ENCODE assay signal across 1 cellular context in genomic region chr20:64064145-64064698, GRCh38.
TF ChIP-seq lines count a peak whose summit lies in the region.

No MANE protein-coding gene starts in this region.

TF ChIP-seq in HepG2, 621 proteins besides CTCF, POLR2A, EP300 and RAD21 (continued from another document and continues in another):
- no peak for TF ChIP-seq ZBTB3 (CRISPR knock-in tag; IDR thresholded peaks at IDR 0.05; ENCODE audit: borderline replicate concordance, low read depth)
- TF ChIP-seq ZNF264 (CRISPR knock-in tag; IDR thresholded peaks at IDR 0.05), result peak; percentile 47; the same call in 1 of the 2 replicates
- TF ChIP-seq, protein P1, sequence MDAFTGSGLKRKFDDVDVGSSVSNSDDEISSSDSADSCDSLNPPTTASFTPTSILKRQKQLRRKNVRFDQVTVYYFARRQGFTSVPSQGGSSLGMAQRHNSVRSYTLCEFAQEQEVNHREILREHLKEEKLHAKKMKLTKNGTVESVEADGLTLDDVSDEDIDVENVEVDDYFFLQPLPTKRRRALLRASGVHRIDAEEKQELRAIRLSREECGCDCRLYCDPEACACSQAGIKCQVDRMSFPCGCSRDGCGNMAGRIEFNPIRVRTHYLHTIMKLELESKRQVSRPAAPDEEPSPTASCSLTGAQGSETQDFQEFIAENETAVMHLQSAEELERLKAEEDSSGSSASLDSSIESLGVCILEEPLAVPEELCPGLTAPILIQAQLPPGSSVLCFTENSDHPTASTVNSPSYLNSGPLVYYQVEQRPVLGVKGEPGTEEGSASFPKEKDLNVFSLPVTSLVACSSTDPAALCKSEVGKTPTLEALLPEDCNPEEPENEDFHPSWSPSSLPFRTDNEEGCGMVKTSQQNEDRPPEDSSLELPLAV (CRISPR knock-in tag; conservative IDR thresholded peaks at IDR 0.05; ENCODE audit: low read depth), result no peak
- no peak; the same call in 1 of the 2 replicates for TF ChIP-seq ZNF660 (CRISPR knock-in tag; IDR thresholded peaks at IDR 0.05; ENCODE audit: borderline replicate concordance, low read depth)
- TF ChIP-seq ZNF572 (CRISPR knock-in tag; IDR thresholded peaks at IDR 0.05), result no peak
- TF ChIP-seq TP53 (CRISPR knock-in tag; conservative IDR thresholded peaks at IDR 0.05), result no peak
- no peak for TF ChIP-seq IRX3 (CRISPR knock-in tag; IDR thresholded peaks at IDR 0.05; ENCODE audit: borderline replicate concordance, low read depth)
- TF ChIP-seq, protein P2, sequence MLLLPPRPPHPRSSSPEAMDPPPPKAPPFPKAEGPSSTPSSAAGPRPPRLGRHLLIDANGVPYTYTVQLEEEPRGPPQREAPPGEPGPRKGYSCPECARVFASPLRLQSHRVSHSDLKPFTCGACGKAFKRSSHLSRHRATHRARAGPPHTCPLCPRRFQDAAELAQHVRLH (CRISPR knock-in tag; IDR thresholded peaks at IDR 0.05; ENCODE audit: borderline replicate concordance, low read depth), result no peak; the same call in 1 of the 2 replicates
- no peak; the same call in 1 of the 2 replicates for TF ChIP-seq TCF7 (IDR thresholded peaks at IDR 0.05; ENCODE audit: low read depth)
- TF ChIP-seq ZNF274 (CRISPR knock-in tag; IDR thresholded peaks at IDR 0.05), result no peak
- TF ChIP-seq NFAT5 (CRISPR knock-in tag; IDR thresholded peaks at IDR 0.05), result no peak
- no peak for TF ChIP-seq HIVEP1 (CRISPR knock-in tag; IDR thresholded peaks at IDR 0.05)
- TF ChIP-seq ZNF891 (CRISPR knock-in tag; IDR thresholded peaks at IDR 0.05), result no peak
- TF ChIP-seq, protein P3, sequence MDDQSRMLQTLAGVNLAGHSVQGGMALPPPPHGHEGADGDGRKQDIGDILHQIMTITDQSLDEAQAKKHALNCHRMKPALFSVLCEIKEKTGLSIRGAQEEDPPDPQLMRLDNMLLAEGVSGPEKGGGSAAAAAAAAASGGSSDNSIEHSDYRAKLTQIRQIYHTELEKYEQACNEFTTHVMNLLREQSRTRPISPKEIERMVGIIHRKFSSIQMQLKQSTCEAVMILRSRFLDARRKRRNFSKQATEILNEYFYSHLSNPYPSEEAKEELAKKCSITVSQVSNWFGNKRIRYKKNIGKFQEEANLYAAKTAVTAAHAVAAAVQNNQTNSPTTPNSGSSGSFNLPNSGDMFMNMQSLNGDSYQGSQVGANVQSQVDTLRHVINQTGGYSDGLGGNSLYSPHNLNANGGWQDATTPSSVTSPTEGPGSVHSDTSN (CRISPR knock-in tag; IDR thresholded peaks at IDR 0.05; ENCODE audit: borderline replicate concordance), result no peak
- no peak for TF ChIP-seq LCORL (IDR thresholded peaks at IDR 0.05)
- no peak for TF ChIP-seq LCORL (CRISPR knock-in tag; IDR thresholded peaks at IDR 0.05)
- no peak for TF ChIP-seq KMT2B (CRISPR knock-in tag; IDR thresholded peaks at IDR 0.05)
- no peak for TF ChIP-seq NCOA5 (CRISPR knock-in tag; IDR thresholded peaks at IDR 0.05)
- TF ChIP-seq ZNF468 (CRISPR knock-in tag; IDR thresholded peaks at IDR 0.05), result no peak
- TF ChIP-seq ZMYM3 (CRISPR knock-in tag; IDR thresholded peaks at IDR 0.05), result no peak
- TF ChIP-seq SIN3A (IDR thresholded peaks at IDR 0.05; ENCODE audit: borderline replicate concordance, low read depth, low read length), result no peak; the same call in 1 of the 2 replicates
- TF ChIP-seq, protein P4, sequence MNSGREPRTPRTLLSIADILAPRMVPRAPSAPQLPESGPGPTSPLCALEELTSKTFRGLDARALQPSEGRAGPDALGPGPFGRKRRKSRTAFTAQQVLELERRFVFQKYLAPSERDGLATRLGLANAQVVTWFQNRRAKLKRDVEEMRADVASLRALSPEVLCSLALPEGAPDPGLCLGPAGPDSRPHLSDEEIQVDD (CRISPR knock-in tag; IDR thresholded peaks at IDR 0.05; ENCODE audit: borderline replicate concordance), result no peak
- TF ChIP-seq ZSCAN29 (CRISPR knock-in tag; conservative IDR thresholded peaks at IDR 0.05), result no peak
- TF ChIP-seq YY1 (IDR thresholded peaks at IDR 0.05; ENCODE audit: insufficient read depth, insufficient replicate concordance, low read depth, low read length), result no peak
- 0 out of 2 replicates have a peak, but pooled peaks have one; percentile 8 for TF ChIP-seq ZNF788 (CRISPR knock-in tag; IDR thresholded peaks at IDR 0.05; ENCODE audit: borderline replicate concordance)
- TF ChIP-seq RELA (CRISPR knock-in tag; IDR thresholded peaks at IDR 0.05), result no peak
- peak; percentile 60 for TF ChIP-seq XRCC5 (optimal IDR thresholded peaks at IDR 0.05; ENCODE audit: low read length)
- no peak for TF ChIP-seq SKIL (CRISPR knock-in tag; IDR thresholded peaks at IDR 0.05; ENCODE audit: borderline replicate concordance)
- TF ChIP-seq ZNF7 (CRISPR knock-in tag; IDR thresholded peaks at IDR 0.05), result no peak
- no peak for TF ChIP-seq ZNF367 (CRISPR knock-in tag; IDR thresholded peaks at IDR 0.05; ENCODE audit: borderline replicate concordance)
- TF ChIP-seq ZNF160 (CRISPR knock-in tag; IDR thresholded peaks at IDR 0.05), result no peak
- TF ChIP-seq, protein P5, sequence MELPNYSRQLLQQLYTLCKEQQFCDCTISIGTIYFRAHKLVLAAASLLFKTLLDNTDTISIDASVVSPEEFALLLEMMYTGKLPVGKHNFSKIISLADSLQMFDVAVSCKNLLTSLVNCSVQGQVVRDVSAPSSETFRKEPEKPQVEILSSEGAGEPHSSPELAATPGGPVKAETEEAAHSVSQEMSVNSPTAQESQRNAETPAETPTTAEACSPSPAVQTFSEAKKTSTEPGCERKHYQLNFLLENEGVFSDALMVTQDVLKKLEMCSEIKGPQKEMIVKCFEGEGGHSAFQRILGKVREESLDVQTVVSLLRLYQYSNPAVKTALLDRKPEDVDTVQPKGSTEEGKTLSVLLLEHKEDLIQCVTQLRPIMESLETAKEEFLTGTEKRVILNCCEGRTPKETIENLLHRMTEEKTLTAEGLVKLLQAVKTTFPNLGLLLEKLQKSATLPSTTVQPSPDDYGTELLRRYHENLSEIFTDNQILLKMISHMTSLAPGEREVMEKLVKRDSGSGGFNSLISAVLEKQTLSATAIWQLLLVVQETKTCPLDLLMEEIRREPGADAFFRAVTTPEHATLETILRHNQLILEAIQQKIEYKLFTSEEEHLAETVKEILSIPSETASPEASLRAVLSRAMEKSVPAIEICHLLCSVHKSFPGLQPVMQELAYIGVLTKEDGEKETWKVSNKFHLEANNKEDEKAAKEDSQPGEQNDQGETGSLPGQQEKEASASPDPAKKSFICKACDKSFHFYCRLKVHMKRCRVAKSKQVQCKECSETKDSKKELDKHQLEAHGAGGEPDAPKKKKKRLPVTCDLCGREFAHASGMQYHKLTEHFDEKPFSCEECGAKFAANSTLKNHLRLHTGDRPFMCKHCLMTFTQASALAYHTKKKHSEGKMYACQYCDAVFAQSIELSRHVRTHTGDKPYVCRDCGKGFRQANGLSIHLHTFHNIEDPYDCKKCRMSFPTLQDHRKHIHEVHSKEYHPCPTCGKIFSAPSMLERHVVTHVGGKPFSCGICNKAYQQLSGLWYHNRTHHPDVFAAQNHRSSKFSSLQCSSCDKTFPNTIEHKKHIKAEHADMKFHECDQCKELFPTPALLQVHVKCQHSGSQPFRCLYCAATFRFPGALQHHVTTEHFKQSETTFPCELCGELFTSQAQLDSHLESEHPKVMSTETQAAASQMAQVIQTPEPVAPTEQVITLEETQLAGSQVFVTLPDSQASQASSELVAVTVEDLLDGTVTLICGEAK (IDR thresholded peaks at IDR 0.05), result no peak
- TF ChIP-seq, protein P5 (CRISPR knock-in tag; IDR thresholded peaks at IDR 0.05), result no peak
- no peak for TF ChIP-seq ZBTB7B (CRISPR knock-in tag; IDR thresholded peaks at IDR 0.05)
- TF ChIP-seq, protein P6, sequence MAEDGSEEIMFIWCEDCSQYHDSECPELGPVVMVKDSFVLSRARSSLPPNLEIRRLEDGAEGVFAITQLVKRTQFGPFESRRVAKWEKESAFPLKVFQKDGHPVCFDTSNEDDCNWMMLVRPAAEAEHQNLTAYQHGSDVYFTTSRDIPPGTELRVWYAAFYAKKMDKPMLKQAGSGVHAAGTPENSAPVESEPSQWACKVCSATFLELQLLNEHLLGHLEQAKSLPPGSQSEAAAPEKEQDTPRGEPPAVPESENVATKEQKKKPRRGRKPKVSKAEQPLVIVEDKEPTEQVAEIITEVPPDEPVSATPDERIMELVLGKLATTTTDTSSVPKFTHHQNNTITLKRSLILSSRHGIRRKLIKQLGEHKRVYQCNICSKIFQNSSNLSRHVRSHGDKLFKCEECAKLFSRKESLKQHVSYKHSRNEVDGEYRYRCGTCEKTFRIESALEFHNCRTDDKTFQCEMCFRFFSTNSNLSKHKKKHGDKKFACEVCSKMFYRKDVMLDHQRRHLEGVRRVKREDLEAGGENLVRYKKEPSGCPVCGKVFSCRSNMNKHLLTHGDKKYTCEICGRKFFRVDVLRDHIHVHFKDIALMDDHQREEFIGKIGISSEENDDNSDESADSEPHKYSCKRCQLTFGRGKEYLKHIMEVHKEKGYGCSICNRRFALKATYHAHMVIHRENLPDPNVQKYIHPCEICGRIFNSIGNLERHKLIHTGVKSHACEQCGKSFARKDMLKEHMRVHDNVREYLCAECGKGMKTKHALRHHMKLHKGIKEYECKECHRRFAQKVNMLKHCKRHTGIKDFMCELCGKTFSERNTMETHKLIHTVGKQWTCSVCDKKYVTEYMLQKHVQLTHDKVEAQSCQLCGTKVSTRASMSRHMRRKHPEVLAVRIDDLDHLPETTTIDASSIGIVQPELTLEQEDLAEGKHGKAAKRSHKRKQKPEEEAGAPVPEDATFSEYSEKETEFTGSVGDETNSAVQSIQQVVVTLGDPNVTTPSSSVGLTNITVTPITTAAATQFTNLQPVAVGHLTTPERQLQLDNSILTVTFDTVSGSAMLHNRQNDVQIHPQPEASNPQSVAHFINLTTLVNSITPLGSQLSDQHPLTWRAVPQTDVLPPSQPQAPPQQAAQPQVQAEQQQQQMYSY (CRISPR knock-in tag; IDR thresholded peaks at IDR 0.05), result no peak
- no peak for TF ChIP-seq CCDC6 (CRISPR knock-in tag; IDR thresholded peaks at IDR 0.05)
- TF ChIP-seq NR3C1 (CRISPR knock-in tag; IDR thresholded peaks at IDR 0.05), result no peak
- no peak for TF ChIP-seq SP4 (CRISPR knock-in tag; IDR thresholded peaks at IDR 0.05)
